Comparison of ENCODE assay signal across 10 cellular contexts in the genomic region with DNA sequence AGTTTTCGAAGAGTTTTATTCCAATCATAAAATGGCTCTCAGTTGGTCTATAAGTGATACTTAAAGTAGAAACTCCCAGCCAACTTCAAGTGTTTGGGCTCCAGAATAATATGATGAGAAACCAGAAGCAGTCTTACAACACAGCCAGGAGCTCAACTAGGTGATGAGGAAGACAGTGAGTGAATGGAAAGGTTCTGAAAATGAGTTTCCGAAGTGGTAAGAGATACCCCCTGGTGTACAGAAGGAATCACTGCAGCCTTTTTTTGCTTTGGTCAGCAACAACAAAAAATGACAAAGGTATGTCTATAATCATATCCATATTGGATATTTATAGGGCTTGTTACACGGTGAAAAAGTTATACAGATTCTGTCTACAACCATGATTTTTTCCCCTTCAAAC. TPM values are rescaled to one million over a fixed set of nuclear protein-coding genes. Genes with fewer than 3 reads are reported as not detected.
DNase-seq lines count a peak whose midpoint lies in the region; ATAC-seq, FAIRE-seq and TF ChIP-seq lines count a peak whose summit lies in the region.
"Had no signal": no experiment of that assay in that cellular context is flagged by ENCODE, and none has a peak within 500 bp of the region (broad histone marks: within the 10 kb centered on the region; RNA-seq: fewer than 3 reads in every experiment).

No MANE protein-coding gene starts in this region.

- FAIRE-seq in kidney (lab: Jason Lieb, UNC), result no peak

- intact Hi-C loops in kidney (cut with DNase I), result no loop called here
- intact Hi-C loops in thyroid gland (cut with DNase I), result no loop called here

- H3K4me2 ChIP-seq in KMS-11, result no peak overlapping the region

- H3K4me3 ChIP-seq in KMS-11 (IDR thresholded peaks at IDR 0.05; ENCODE audit: insufficient read depth, low read depth, low read length) (no peak overlapping the region), kidney (ENCODE audit: low read length in 2 of 2) (no peak overlapping the region), thyroid gland (replicated peaks in 1 of 3) (no peak overlapping the region)

- WGBS in thyroid gland, 2 donors, result 34 to 39% methylated on average over 3 of the region's 3 CpGs

- H3K36me3 ChIP-seq in KMS-11 (ENCODE audit: insufficient read depth), result no peaks in the 10 kb centered on the region
- H3K36me3 ChIP-seq in kidney (ENCODE audit: control insufficient read depth in 1 of 2, insufficient read depth in 2 of 2, low read length in 2 of 2), result no peaks in the 10 kb centered on the region
- no peaks in the 10 kb centered on the region for H3K36me3 ChIP-seq in thyroid gland

- no peaks in the 10 kb centered on the region for H3K79me2 ChIP-seq in KMS-11 (ENCODE audit: insufficient read depth, low read depth)

- no peak overlapping the region for H3K27ac ChIP-seq in KMS-11
- H3K27ac ChIP-seq in kidney (ENCODE audit: low read depth in 2 of 2, low read length in 2 of 2), result no peak overlapping the region
- H3K27ac ChIP-seq in thyroid gland, result no peak overlapping the region

- DNase-seq in D341Med (ENCODE audit: low spot score) (peak; percentile 37), SKM-1 treated with dmso at 0.1 percent for 144 hours (lab: John Stamatoyannopoulos, UW; ENCODE audit: unreplicated experiment) (peak; percentile 48), kidney (no peak), NCI-H146 treated with DMSO at 0.1 percent for 48 hours (lab: John Stamatoyannopoulos, UW; ENCODE audit: unreplicated experiment) (no peak), thyroid gland (no peak), HCEC 1CT (no peak)
- DNase-seq: nucleus accumbens had no signal

- H3K27me3 ChIP-seq in KMS-11 (ENCODE audit: insufficient read depth, low read depth) (no peaks in the 10 kb centered on the region), thyroid gland (no peaks in the 10 kb centered on the region)

- no peaks in the 10 kb centered on the region for H3K4me1 ChIP-seq in KMS-11 (ENCODE audit: low read depth, poor library complexity, severe bottlenecking)
- H3K4me1 ChIP-seq in kidney (ENCODE audit: control insufficient read depth in 1 of 2, insufficient read depth in 1 of 2, low read depth in 1 of 2, low read length in 2 of 2), result no peaks in the 10 kb centered on the region
- H3K4me1 ChIP-seq in thyroid gland, result no peaks in the 10 kb centered on the region

- H3K9me3 ChIP-seq in kidney (ENCODE audit: control insufficient read depth in 1 of 2, low read length in 2 of 2) (no peaks in the 10 kb centered on the region), thyroid gland (no peaks in the 10 kb centered on the region)

- no peaks in the 10 kb centered on the region for H4K20me1 ChIP-seq in KMS-11 (ENCODE audit: insufficient read depth)

- no peak for TF ChIP-seq POLR2A in thyroid gland (IDR thresholded peaks at IDR 0.05)

- TF ChIP-seq CTCF in KMS-11 (conservative IDR thresholded peaks at IDR 0.05; ENCODE audit: low read depth, low read length) (peak; percentile 69), kidney (IDR thresholded peaks at IDR 0.05; ENCODE audit: borderline replicate concordance, extremely low read depth, insufficient read depth) (peak; percentile 8), thyroid gland (IDR thresholded peaks at IDR 0.05) (peak in 1 of 6 experiments; percentile 51)

- no peak overlapping the region for H2AFZ ChIP-seq in KMS-11 (ENCODE audit: low read depth)

- ATAC-seq in GM18868 (IDR thresholded peaks at IDR 0.05; ENCODE audit: unreplicated experiment), result no peak

- H3K9ac ChIP-seq in KMS-11 (no peak overlapping the region), kidney (ENCODE audit: low read length in 2 of 2) (no peak overlapping the region)

RNA-seq across cellular contexts. Expression of a gene that starts 16.5 kb away (rescaled TPM):
- not detected for total RNA-seq in kidney
- polyA plus RNA-seq in kidney (ENCODE audit: insufficient read depth, low read depth, low replicate concordance), result not detected
- total RNA-seq in thyroid gland, result not detected
- total RNA-seq: cerebellum had no signal

RNA-seq across cellular contexts. Expression of a gene that starts 23.5 kb away (rescaled TPM):
- total RNA-seq in kidney, result not detected
- not detected for polyA plus RNA-seq in kidney (ENCODE audit: insufficient read depth, low read depth, low replicate concordance)
- total RNA-seq in thyroid gland, result not detected
- total RNA-seq: cerebellum had no signal

RNA-seq across cellular contexts. Expression of a gene that starts 23.6 kb away (rescaled TPM):
- total RNA-seq in kidney, result not detected
- not detected for polyA plus RNA-seq in kidney (ENCODE audit: insufficient read depth, low read depth, low replicate concordance)
- not detected for total RNA-seq in thyroid gland
- total RNA-seq: cerebellum had no signal

RNA-seq across cellular contexts. Expression of a gene that starts 28.1 kb away (rescaled TPM):
- total RNA-seq in kidney, result not detected
- polyA plus RNA-seq in kidney (ENCODE audit: insufficient read depth, low read depth, low replicate concordance), result not detected
- not detected for total RNA-seq in thyroid gland
- total RNA-seq: cerebellum had no signal

RNA-seq across cellular contexts. Expression of a gene that starts 33.3 kb away (rescaled TPM):
- not detected for total RNA-seq in kidney
- polyA plus RNA-seq in kidney (ENCODE audit: insufficient read depth, low read depth, low replicate concordance), result not detected
- total RNA-seq in thyroid gland, result not detected
- total RNA-seq: cerebellum had no signal

Comparison
In these comparisons a context has a peak if more than half of its experiments do, and no peak if none do; other contexts are left out.
1. DNase-seq: peak in D341Med (single experiment) and SKM-1 treated with dmso at 0.1 percent for 144 hours (single experiment); none in kidney (single experiment), NCI-H146 treated with DMSO at 0.1 percent for 48 hours (single experiment), thyroid gland (0 of 2) and HCEC 1CT (single experiment).